Comparison of ENCODE assay signal across 9 cellular contexts in genomic region chr16:31354394-31355291, GRCh38. TPM values are rescaled to one million over a fixed set of nuclear protein-coding genes. Genes with fewer than 3 reads are reported as not detected.
DNase-seq lines count a peak whose midpoint lies in the region; ATAC-seq, FAIRE-seq and TF ChIP-seq lines count a peak whose summit lies in the region.
"Had no signal": no experiment of that assay in that cellular context is flagged by ENCODE, and none has a peak within 500 bp of the region (broad histone marks: within the 10 kb centered on the region; RNA-seq: fewer than 3 reads in every experiment).

ITGAX (plus strand) TSS chr16:31355176; CDS start chr16:31355255, 79 bp downstream.

- TF ChIP-seq CTCF in MCF 10A (IDR thresholded peaks at IDR 0.05; ENCODE audit: unreplicated experiment) (no peak), breast epithelium (IDR thresholded peaks at IDR 0.05) (no peak), endothelial cell of umbilical vein (IDR thresholded peaks at IDR 0.05; ENCODE audit: extremely low read depth in 1 of 2, insufficient read depth in 1 of 2, low read depth in 1 of 2, low read length in 2 of 2) (no peak), nephron progenitor cell (IDR thresholded peaks at IDR 0.05) (no peak)

- CTCF ChIA-PET in MCF 10A (lab: Yijun Ruan, JAX) (no interaction called here), endothelial cell of umbilical vein (lab: Charles Lee) (interaction anchor here (1.6 kb wide), 1 partner anchor 35 kb away, joined by 3 read pairs; no protein-coding TSS in a partner anchor)

- H3K4me1 Mint-ChIP-seq in MCF 10A (ENCODE audit: insufficient read depth, unreplicated experiment), result peaks cover 8% of the 10 kb centered on the region
- peaks cover 15% of the 10 kb centered on the region for H3K4me1 Mint-ChIP-seq in nephron progenitor cell

- H3K36me3 ChIP-seq in breast epithelium (no peaks in the 10 kb centered on the region), endothelial cell of umbilical vein (ENCODE audit: control insufficient read depth in 2 of 2, extremely low read depth in 1 of 2, insufficient read depth in 2 of 2, low read length in 2 of 2) (no peaks in the 10 kb centered on the region)

- H3K36me3 Mint-ChIP-seq in MCF 10A (ENCODE audit: insufficient read depth, unreplicated experiment) (no peaks in the 10 kb centered on the region), nephron progenitor cell (ENCODE audit: low read depth) (no peaks in the 10 kb centered on the region)

- no TSS peak for BruUV-seq in MCF 10A (replicated peaks; lab: Mats Ljungman, UMichigan)
- BruUV-seq in endothelial cell of umbilical vein (replicated peaks; lab: Mats Ljungman, UMichigan), result no TSS peak

- DNase-seq in MCF 10A (ENCODE audit: unreplicated experiment) (peak; percentile 66), breast epithelium (ENCODE audit: low spot score in 2 of 2) (no peak), UCSD-AML1 (lab: John Stamatoyannopoulos, UW; ENCODE audit: unreplicated experiment) (peak; percentile 72), endothelial cell of umbilical vein (ENCODE audit: low read depth, low spot score) (peak; percentile 34), nephron progenitor cell (no peak), DMS114 treated with DMSO at 0.1 percent for 48 hours (lab: John Stamatoyannopoulos, UW; ENCODE audit: unreplicated experiment) (no peak), NCI-H2227 (lab: John Stamatoyannopoulos, UW; ENCODE audit: unreplicated experiment) (no peak)

- H3K9me3 Mint-ChIP-seq in MCF 10A (ENCODE audit: unreplicated experiment), result no peaks in the 10 kb centered on the region
- H3K9me3 Mint-ChIP-seq in nephron progenitor cell, result no peaks in the 10 kb centered on the region

- no peaks in the 10 kb centered on the region for H4K20me1 ChIP-seq in endothelial cell of umbilical vein (replicated peaks; ENCODE audit: control insufficient read depth, extremely low read depth, insufficient read depth, low read length)

- no peak within 1 kb of the TSS for H3K4me2 ChIP-seq in endothelial cell of umbilical vein (ENCODE audit: insufficient read depth, low read length)

- H3K27ac ChIP-seq in breast epithelium (no peak within 1 kb of the TSS), endothelial cell of umbilical vein (ENCODE audit: insufficient read depth, low read depth, low read length) (no peak within 1 kb of the TSS)

- H3K4me1 ChIP-seq in breast epithelium (no peaks in the 10 kb centered on the region), endothelial cell of umbilical vein (ENCODE audit: control insufficient read depth, extremely low read depth, insufficient read depth, low read length) (peaks cover 4% of the 10 kb centered on the region)

- no peak within 1 kb of the TSS for H3K4me3 ChIP-seq in breast epithelium
- H3K4me3 ChIP-seq in endothelial cell of umbilical vein (replicated peaks in 1 of 3; ENCODE audit: insufficient read depth in 1 of 3, low read depth in 1 of 3, low read length in 3 of 3), result no peak within 1 kb of the TSS

- H3K9me3 ChIP-seq in breast epithelium, result no peaks in the 10 kb centered on the region
- no peaks in the 10 kb centered on the region for H3K9me3 ChIP-seq in endothelial cell of umbilical vein (replicated peaks; ENCODE audit: control insufficient read depth, insufficient read depth, low read length)

- H3K27me3 Mint-ChIP-seq in MCF 10A (ENCODE audit: insufficient read depth, unreplicated experiment), result peaks cover 16% of the 10 kb centered on the region
- peaks cover 19% of the 10 kb centered on the region for H3K27me3 Mint-ChIP-seq in nephron progenitor cell (ENCODE audit: low read depth, poor library complexity)

- H3K27me3 ChIP-seq in breast epithelium, result peaks cover 0 to 5% of the 10 kb centered on the region in 2 donors
- no peaks in the 10 kb centered on the region for H3K27me3 ChIP-seq in endothelial cell of umbilical vein (ENCODE audit: control insufficient read depth in 2 of 2, insufficient read depth in 2 of 2, low read length in 2 of 2)

- peak; percentile 37 for FAIRE-seq in endothelial cell of umbilical vein (lab: Jason Lieb, UNC)

- peak within 1 kb of the TSS; percentile 21 for H2AFZ ChIP-seq in endothelial cell of umbilical vein (ENCODE audit: low read depth, low read length)

- dilution Hi-C loops in endothelial cell of umbilical vein (cut with MboI; ENCODE audit: extremely low pct_ligation_motif_present, low sequenced_read_pairs), result no loop called here

- H3K27ac Mint-ChIP-seq in MCF 10A (ENCODE audit: low read depth, unreplicated experiment), result no peak within 1 kb of the TSS
- no peak within 1 kb of the TSS for H3K27ac Mint-ChIP-seq in nephron progenitor cell

- H3K9me1 ChIP-seq in endothelial cell of umbilical vein (replicated peaks; ENCODE audit: control insufficient read depth, extremely low read depth, insufficient read depth, low read length), result no peaks in the 10 kb centered on the region

- intact Hi-C loops in MCF 10A (cut with micrococcal nuclease), result no loop called here
- intact Hi-C loops in breast epithelium (cut with DNase I; ENCODE audit: low total_unique reads), result no loop called here
- intact Hi-C loops in endothelial cell of umbilical vein (cut with micrococcal nuclease), result no loop called here

- peak; percentile 71 for ATAC-seq in HG03442 (IDR thresholded peaks at IDR 0.05; ENCODE audit: unreplicated experiment)

- H3K4me3 Mint-ChIP-seq in MCF 10A (ENCODE audit: unreplicated experiment) (no peak within 1 kb of the TSS), nephron progenitor cell (peak within 1 kb of the TSS; percentile 23)

- H3K79me2 ChIP-seq in endothelial cell of umbilical vein (ENCODE audit: control insufficient read depth, insufficient read depth, low read length), result no peaks in the 10 kb centered on the region

- no peak within 1 kb of the TSS for H3K9ac ChIP-seq in endothelial cell of umbilical vein (replicated peaks; ENCODE audit: extremely low read depth, insufficient read depth, low read length)

- TF ChIP-seq POLR2A in breast epithelium (IDR thresholded peaks at IDR 0.05) (no peak), endothelial cell of umbilical vein (IDR thresholded peaks at IDR 0.05; ENCODE audit: low read depth, low read length) (no peak)

- POLR2A ChIA-PET in MCF 10A (lab: Yijun Ruan, JAX), result no interaction called here
- POLR2A ChIA-PET in endothelial cell of umbilical vein (lab: Charles Lee), result no interaction called here

TF ChIP-seq in endothelial cell of umbilical vein, 7 proteins besides CTCF, POLR2A, EP300 and RAD21:
- TF ChIP-seq GATA2 (IDR thresholded peaks at IDR 0.05; ENCODE audit: insufficient read depth, insufficient read length, low read depth, low read length) (no peak), MYC (IDR thresholded peaks at IDR 0.05; ENCODE audit: low read depth, low read length) (no peak), FOS (IDR thresholded peaks at IDR 0.05; ENCODE audit: borderline replicate concordance, insufficient read depth, low read length) (peak; percentile 75), MAX (IDR thresholded peaks at IDR 0.05; ENCODE audit: insufficient read depth, insufficient read length) (no peak), EZH2 (IDR thresholded peaks at IDR 0.05; ENCODE audit: borderline replicate concordance, low read depth, low read length, severe bottlenecking) (no peak), JUN (IDR thresholded peaks at IDR 0.05; ENCODE audit: borderline replicate concordance, insufficient read depth, insufficient read length, low read depth) (peak; percentile 24), POLR2AphosphoS5 (IDR thresholded peaks at IDR 0.05; ENCODE audit: insufficient read depth, low read depth, low read length) (no peak)

RNA-seq across cellular contexts. Expression of gene ITGAX, which starts in this region (rescaled TPM):
- total RNA-seq in MCF 10A (2022) (0.14 and 1.2 TPM in 2 replicates), breast epithelium (10 to 100 TPM in 1 of 3 donors, 1 to 10 TPM in 2; 3.6 to 16.8 (median 5.1) TPM), endothelial cell of umbilical vein (0.72 and 1.4 TPM in 2 replicates)
- 0.10 and 0.18 TPM in 2 replicates for polyA plus RNA-seq in endothelial cell of umbilical vein
- polyA plus RNA-seq in endothelial cell of umbilical vein (2011; cell fraction: cytosol; rRNA removed), result 0.30 and 0.32 TPM in 2 replicates
- 0.80 and 0.90 TPM in 2 replicates for polyA plus RNA-seq in endothelial cell of umbilical vein (2011; cell fraction: nucleus; rRNA removed)
- 1.2 TPM in 2 replicates for polyA plus RNA-seq in endothelial cell of umbilical vein (2012)
- 0.15 and 0.32 TPM in 2 replicates for polyA minus RNA-seq in endothelial cell of umbilical vein
- not detected for polyA minus RNA-seq in endothelial cell of umbilical vein (2011; cell fraction: cytosol; rRNA and poly(A)+ RNA removed)
- 0.29 and 0.48 TPM in 2 replicates for polyA minus RNA-seq in endothelial cell of umbilical vein (2011; cell fraction: nucleus; rRNA and poly(A)+ RNA removed)
- polyA plus RNA-seq: BJ had no signal

Comparison
In these comparisons a context has a peak if more than half of its experiments do, and no peak if none do; other contexts are left out.
1. DNase-seq: peak in MCF 10A (single experiment), UCSD-AML1 (single experiment) and endothelial cell of umbilical vein (single experiment); none in breast epithelium (0 of 2), nephron progenitor cell (single experiment), DMS114 treated with DMSO at 0.1 percent for 48 hours (single experiment) and NCI-H2227 (single experiment).